8 cellular contexts compared by ENCODE assay signal in genomic region chr1:209652873-209653401, GRCh38. TPM values are rescaled to one million over a fixed set of nuclear protein-coding genes. Genes with fewer than 3 reads are reported as not detected.
A peak's percentile ranks its signal among the peaks of the same experiment; 100 is the strongest.
DNase-seq lines count a peak whose midpoint lies in the region; ATAC-seq and TF ChIP-seq lines count a peak whose summit lies in the region.

No MANE protein-coding gene starts in this region.

- H3K27me3 ChIP-seq in neutrophil (peaks cover 2% of the 10 kb centered on the region), vagina (no peaks in the 10 kb centered on the region)

- ATAC-seq in HG03196 (IDR thresholded peaks at IDR 0.05; ENCODE audit: unreplicated experiment) (no peak), HG02623 (IDR thresholded peaks at IDR 0.05; ENCODE audit: unreplicated experiment) (no peak)

- intact Hi-C loops in vagina (cut with DNase I) = no loop called here

- no peak for TF ChIP-seq POLR2A in vagina (IDR thresholded peaks at IDR 0.05)

- H3K4me3 ChIP-seq in LNCaP clone FGC (ENCODE audit: low read depth, low read length) (no peak overlapping the region), neutrophil (ENCODE audit: low read depth in 1 of 2, low read length in 1 of 2) (no peak overlapping the region), vagina (peak overlapping the region in 1 of 2 donors; percentile 27)

- H3K27ac ChIP-seq in epithelial cell of prostate = peak overlapping the region; percentile 100
- H3K27ac ChIP-seq in neutrophil = peak overlapping the region; percentile 90
- H3K27ac ChIP-seq in vagina = peak overlapping the region; percentile 57

- H3K36me3 ChIP-seq in neutrophil (no peaks in the 10 kb centered on the region), vagina (no peaks in the 10 kb centered on the region)

- TF ChIP-seq CTCF in LNCaP clone FGC (IDR thresholded peaks at IDR 0.05; ENCODE audit: control insufficient read depth, extremely low read depth, insufficient read depth) (no peak), neutrophil (IDR thresholded peaks at IDR 0.05) (no peak), vagina (IDR thresholded peaks at IDR 0.05) (no peak)

- peak; percentile 88 for DNase-seq in Daoy (ENCODE audit: low read depth)
- DNase-seq in LNCaP clone FGC (ENCODE audit: low read depth) = peak; percentile 93
- DNase-seq in activated CD4-positive, alpha-beta T cell treated with anti-CD3 and anti-CD28 coated beads for 24 hours (ENCODE audit: low read depth in 2 of 2) = peak; percentile 19 to 55
- DNase-seq in epithelial cell of prostate (ENCODE audit: low read depth, low spot score) = peak; percentile 99
- no peak for DNase-seq in vagina (ENCODE audit: extremely low spot score in 2 of 2)

- H3K4me1 ChIP-seq in neutrophil (ENCODE audit: control insufficient read depth in 1 of 2, insufficient read depth in 1 of 2, low read depth in 1 of 2, low read length in 1 of 2) (peaks cover 80 to 88% of the 10 kb centered on the region in 2 experiments), vagina (peaks cover 53% of the 10 kb centered on the region)

- no peaks in the 10 kb centered on the region for H3K9me3 ChIP-seq in neutrophil
- H3K9me3 ChIP-seq in vagina = no peaks in the 10 kb centered on the region

RNA-seq across cellular contexts. Expression of gene LAMB3, which starts 0.7 kb away (rescaled TPM):
- total RNA-seq in Daoy (2014; rRNA removed; shearing (Covaris generic)) = 5.7 and 7.8 TPM in 2 replicates
- total RNA-seq in vagina = 68.8 TPM

RNA-seq across cellular contexts. Expression of gene G0S2, which starts 22.3 kb away (rescaled TPM):
- total RNA-seq in Daoy (2014; rRNA removed; shearing (Covaris generic)) = 5.7 TPM in 1 of 2 replicates, not detected in the other
- 187 TPM for total RNA-seq in vagina

RNA-seq across cellular contexts. Expression of gene HSD11B1, which starts 51.7 kb away (rescaled TPM):
- not detected in 2 replicates for total RNA-seq in Daoy (2014; rRNA removed; shearing (Covaris generic))
- total RNA-seq in vagina = 18.7 TPM

Comparison
In these comparisons a context has a peak if more than half of its experiments do, and no peak if none do; other contexts are left out.
1. DNase-seq: peak in Daoy (single experiment), LNCaP clone FGC (single experiment), activated CD4-positive, alpha-beta T cell treated with anti-CD3 and anti-CD28 coated beads for 24 hours (2 of 2) and epithelial cell of prostate (single experiment); none in vagina (0 of 2).
2. RNA of gene G0S2, which starts 22.3 kb away (total RNA-seq): 187 TPM in vagina (single experiment); 5.7 TPM in Daoy; every median in the first group is over 10 times any median in the second.
3. RNA of gene HSD11B1, which starts 51.7 kb away (total RNA-seq): 18.7 TPM in vagina (single experiment); not detected in Daoy; every median in the first group is over 10 times any median in the second.
4. Peak in every context shown above with its lines, with median percentiles within 50 percentile points of each other: H3K27ac ChIP-seq.